11 cellular contexts compared by ENCODE assay signal in genomic region chr12:67661311-67662011, GRCh38. TPM values are rescaled to one million over a fixed set of nuclear protein-coding genes. Genes with fewer than 3 reads are reported as not detected.
A peak's percentile ranks its signal among the peaks of the same experiment; 100 is the strongest.
DNase-seq lines count a peak whose midpoint lies in the region; ATAC-seq, FAIRE-seq and TF ChIP-seq lines count a peak whose summit lies in the region.
"Had no signal": no experiment of that assay in that cellular context is flagged by ENCODE, and none has a peak within 500 bp of the region (broad histone marks: within the 10 kb centered on the region; RNA-seq: fewer than 3 reads in every experiment).

No MANE protein-coding gene starts in this region.

- H3K14ac ChIP-seq in IMR-90 (replicated peaks; ENCODE audit: low read depth, low read length), result peak overlapping the region; percentile 53

- no CpG with 5 or more reads among the region's 3 CpGs for WGBS in IMR-90 (ENCODE audit: extremely low coverage in 2 of 2, insufficient read length in 1 of 2), 2 experiments
- WGBS in tibial nerve, 2 donors, result 26% methylated on average over 3 of the region's 3 CpGs

- peaks cover 17 to 83% (median 22%) of the 10 kb centered on the region in 3 donors for H3K36me3 Mint-ChIP-seq in CD8-positive, alpha-beta memory T cell

- H2BK15ac ChIP-seq in IMR-90 (ENCODE audit: low read depth, low read length), result peak overlapping the region; percentile 12; the same call in 1 of the 3 replicates

- no peak overlapping the region for H2AK9ac ChIP-seq in IMR-90 (replicated peaks; ENCODE audit: low read depth, low read length, poor library complexity)

- FAIRE-seq in keratinocyte (lab: Jason Lieb, UNC), result peak; percentile 55

- H3K4me1 ChIP-seq in CD8-positive, alpha-beta memory T cell (ENCODE audit: insufficient read depth, low read length), result peaks cover 93% of the 10 kb centered on the region
- H3K4me1 ChIP-seq in IMR-90 (ENCODE audit: control insufficient read depth, insufficient read depth, low read length) (peaks cover 12% of the 10 kb centered on the region), keratinocyte (ENCODE audit: control insufficient read depth, extremely low read depth, insufficient read depth, low read length) (peaks cover 3% of the 10 kb centered on the region), tibial nerve (peaks cover 0 to 76% (median 5%) of the 10 kb centered on the region in 4 donors)
- H3K4me1 ChIP-seq: parathyroid adenoma had no signal

- no TSS peak for BruUV-seq in IMR-90 (replicated peaks; lab: Mats Ljungman, UMichigan)

- no peaks in the 10 kb centered on the region for H3K9me3 ChIP-seq in CD8-positive, alpha-beta memory T cell (ENCODE audit: low read length)
- no peaks in the 10 kb centered on the region for H3K9me3 ChIP-seq in IMR-90 (ENCODE audit: control insufficient read depth, insufficient read depth, low read length)
- H3K9me3 ChIP-seq in keratinocyte (ENCODE audit: control insufficient read depth, low read depth, low read length), result no peaks in the 10 kb centered on the region
- no peaks in the 10 kb centered on the region for H3K9me3 ChIP-seq in tibial nerve

- no peak overlapping the region for H3K4me3 ChIP-seq in CD8-positive, alpha-beta memory T cell (ENCODE audit: low read length)
- no peak overlapping the region for H3K4me3 ChIP-seq in IMR-90 (ENCODE audit: insufficient read depth, low read depth, low read length)
- no peak overlapping the region for H3K4me3 ChIP-seq in keratinocyte (ENCODE audit: control insufficient read depth in 2 of 3, extremely low read depth in 1 of 3, insufficient read depth in 2 of 3, low read depth in 1 of 3, low read length in 3 of 3)
- H3K4me3 ChIP-seq in tibial nerve, result no peak overlapping the region

- CTCF ChIA-PET in CD8-positive, alpha-beta memory T cell (lab: Charles Lee), result interaction anchor here (1.3 kb wide), 1 partner anchor 305 kb away, joined by 3 read pairs; no protein-coding TSS in a partner anchor
- CTCF ChIA-PET in IMR-90 (lab: Yijun Ruan, JAX), result no interaction called here

- H3K9me1 ChIP-seq in IMR-90 (ENCODE audit: insufficient read depth, low read length) (peaks cover 17% of the 10 kb centered on the region), keratinocyte (ENCODE audit: control insufficient read depth, extremely low read depth, insufficient read depth, low read length) (no peaks in the 10 kb centered on the region)

- no peak for DNase-seq in CD8-positive, alpha-beta memory T cell
- DNase-seq in IMR-90 (peak; percentile 87), amniotic epithelial cell (ENCODE audit: low read depth) (peak; percentile 67), keratinocyte (ENCODE audit: low read depth, low spot score) (no peak), NCI-H748 treated with DMSO at 0.1 percent for 48 hours (lab: John Stamatoyannopoulos, UW) (no peak), inferior parietal cortex (ENCODE audit: extremely low spot score) (no peak), tibial nerve (ENCODE audit: low spot score in 2 of 2) (no peak)
- DNase-seq: activated effector memory CD4-positive, alpha-beta T cell treated with anti-CD3 and anti-CD28 coated beads, Interleukin-2, amount 50 U/mL, for 16 hours; stimulated activated naive CD4-positive, alpha-beta T cell had no signal

- no peaks in the 10 kb centered on the region for H3K27me3 ChIP-seq in CD8-positive, alpha-beta memory T cell (ENCODE audit: insufficient read depth, low read length, poor library complexity, severe bottlenecking)
- H3K27me3 ChIP-seq in IMR-90 (ENCODE audit: control insufficient read depth, insufficient read depth, low read length), result no peaks in the 10 kb centered on the region
- no peaks in the 10 kb centered on the region for H3K27me3 ChIP-seq in keratinocyte (ENCODE audit: control insufficient read depth, extremely low read depth, insufficient read depth, low read length)
- no peaks in the 10 kb centered on the region for H3K27me3 ChIP-seq in tibial nerve

- dilution Hi-C loops in IMR-90 (cut with HindIII; ENCODE audit: low sequenced_read_pairs, unreplicated experiment) (no loop called here), keratinocyte (cut with MboI; ENCODE audit: extremely low pct_ligation_motif_present, low sequenced_read_pairs) (no loop called here)

- H3K18ac ChIP-seq in IMR-90 (ENCODE audit: low read depth, low read length), result peak overlapping the region; percentile 37; the same call in 1 of the 2 replicates

- H3K4me2 ChIP-seq in IMR-90 (ENCODE audit: low read depth, low read length) (peak overlapping the region; percentile 88; the same call in 1 of the 2 replicates), keratinocyte (ENCODE audit: control insufficient read depth, extremely low read depth, insufficient read depth, low read depth, low read length) (no peak overlapping the region)

- H4K8ac ChIP-seq in IMR-90 (ENCODE audit: low read depth in 2 of 2, low read length in 2 of 2), result peak overlapping the region in 1 of 2 experiments; percentile 11; a peak in 1 of 4 replicates

- POLR2A ChIA-PET in CD8-positive, alpha-beta memory T cell (lab: Charles Lee), result interaction anchor here (0.7 kb wide), 1 partner anchor 192 kb away, joined by 4 read pairs; no protein-coding TSS in a partner anchor
- POLR2A ChIA-PET in IMR-90 (lab: Charles Lee; ENCODE audit: unreplicated experiment), result no interaction called here

- H3K56ac ChIP-seq in IMR-90 (ENCODE audit: extremely low read depth, insufficient read depth, low read length), result no peak overlapping the region

- TF ChIP-seq EP300 in tibial nerve (IDR thresholded peaks at IDR 0.05), result no peak

- TF ChIP-seq CTCF in IMR-90 (conservative IDR thresholded peaks at IDR 0.05; ENCODE audit: low read depth, low read length), result no peak
- no peak for TF ChIP-seq CTCF in keratinocyte (optimal IDR thresholded peaks at IDR 0.05 in 1 of 3, IDR thresholded peaks at IDR 0.05 in 1 of 3, conservative IDR thresholded peaks at IDR 0.05 in 1 of 3; ENCODE audit: extremely low read depth in 1 of 3, insufficient read depth in 2 of 3, low read length in 3 of 3)
- TF ChIP-seq CTCF in tibial nerve (IDR thresholded peaks at IDR 0.05), result no peak

- no peaks in the 10 kb centered on the region for H3K27me3 Mint-ChIP-seq in CD8-positive, alpha-beta memory T cell

- TF ChIP-seq RAD21 in IMR-90 (IDR thresholded peaks at IDR 0.05; ENCODE audit: low read length), result no peak

- H2BK20ac ChIP-seq in IMR-90 (ENCODE audit: low read depth, low read length), result peak overlapping the region; percentile 53; the same call in 1 of the 2 replicates

- peak overlapping the region; percentile 92 for H2AK5ac ChIP-seq in IMR-90 (ENCODE audit: low read depth, low read length)

- H3K36me3 ChIP-seq in CD8-positive, alpha-beta memory T cell (ENCODE audit: insufficient read depth, low read length), result peaks cover 18% of the 10 kb centered on the region
- H3K36me3 ChIP-seq in IMR-90 (ENCODE audit: control insufficient read depth, insufficient read depth, low read length), result peaks cover 20% of the 10 kb centered on the region
- peaks cover 14 to 18% of the 10 kb centered on the region in 2 experiments for H3K36me3 ChIP-seq in keratinocyte (ENCODE audit: control insufficient read depth in 2 of 2, extremely low read depth in 1 of 2, insufficient read depth in 2 of 2, low read length in 2 of 2)
- peaks cover 0 to 23% (median 13%) of the 10 kb centered on the region in 3 donors for H3K36me3 ChIP-seq in tibial nerve

- 0 out of 2 replicates have a peak overlapping the region, but pooled peaks have one; percentile 30 for H2BK120ac ChIP-seq in IMR-90 (ENCODE audit: low read depth, low read length)

- H4K20me1 ChIP-seq in IMR-90 (ENCODE audit: insufficient read depth, low read length) (peaks cover 27% of the 10 kb centered on the region; the same call in 1 of the 2 replicates), keratinocyte (ENCODE audit: control insufficient read depth, extremely low read depth, insufficient read depth, low read length) (peaks cover 3% of the 10 kb centered on the region)

- H2AFZ ChIP-seq in IMR-90 (replicated peaks; ENCODE audit: low read length, poor library complexity) (no peak overlapping the region), keratinocyte (ENCODE audit: control insufficient read depth, low read length) (no peak overlapping the region)
- H2AFZ ChIP-seq: parathyroid adenoma had no signal

- peak overlapping the region; percentile 81 for H2BK5ac ChIP-seq in IMR-90 (ENCODE audit: low read depth, low read length, poor library complexity, severe bottlenecking)

- peaks cover 84 to 98% (median 94%) of the 10 kb centered on the region in 3 donors for H3K4me1 Mint-ChIP-seq in CD8-positive, alpha-beta memory T cell

- no peak overlapping the region for H4K5ac ChIP-seq in IMR-90 (ENCODE audit: low read depth, low read length)

- peaks cover 44% of the 10 kb centered on the region for H3K79me2 ChIP-seq in keratinocyte (ENCODE audit: control insufficient read depth, insufficient read depth, low read length)
- H3K79me2 ChIP-seq: parathyroid adenoma had no signal

- intact Hi-C loops in IMR-90 (cut with micrococcal nuclease), result loop anchor here (5.0 kb wide), 1 partner anchor 224 kb away; no protein-coding TSS in a partner anchor

- H3K9ac ChIP-seq in IMR-90 (ENCODE audit: low read depth, low read length), result no peak overlapping the region
- no peak overlapping the region for H3K9ac ChIP-seq in keratinocyte (ENCODE audit: control insufficient read depth, extremely low read depth, insufficient read depth, low read length)
- H3K9ac ChIP-seq: parathyroid adenoma had no signal

- H3K27ac ChIP-seq in CD8-positive, alpha-beta memory T cell (ENCODE audit: low read depth, low read length), result no peak overlapping the region
- H3K27ac ChIP-seq in IMR-90 (ENCODE audit: insufficient read depth, low read length), result no peak overlapping the region
- no peak overlapping the region for H3K27ac ChIP-seq in keratinocyte (ENCODE audit: control insufficient read depth, insufficient read depth, low read length)
- no peak overlapping the region for H3K27ac ChIP-seq in tibial nerve
- H3K27ac ChIP-seq: parathyroid adenoma had no signal

- no peak for TF ChIP-seq POLR2A in IMR-90 (IDR thresholded peaks at IDR 0.05; ENCODE audit: low read depth, low read length)
- no peak for TF ChIP-seq POLR2A in tibial nerve (IDR thresholded peaks at IDR 0.05)

- H3K27ac Mint-ChIP-seq in CD8-positive, alpha-beta memory T cell, result peak overlapping the region in 5 of 8 donors; percentile 6 to 64 (median 47)

- H3K79me1 ChIP-seq in IMR-90 (ENCODE audit: low read depth in 1 of 2, low read length in 2 of 2), result peaks cover 24 to 61% of the 10 kb centered on the region in 2 experiments

- H4K91ac ChIP-seq in IMR-90 (ENCODE audit: insufficient read depth, low read depth, low read length), result peak overlapping the region; percentile 4; the same call in 1 of the 2 replicates

- H3K23ac ChIP-seq in IMR-90 (ENCODE audit: low read depth, low read length), result peak overlapping the region; percentile 69

- ATAC-seq in IMR-90 (ENCODE audit: low read depth), result peak; percentile 33; the same call in 1 of the 2 replicates
- no peak for ATAC-seq in HG02970 (IDR thresholded peaks at IDR 0.05; ENCODE audit: low FRiP score, unreplicated experiment)

- peak overlapping the region; percentile 34; the same call in 1 of the 2 replicates for H3K4ac ChIP-seq in IMR-90 (ENCODE audit: low read depth, low read length)

- peak overlapping the region in 4 of 7 donors; percentile 5 to 56 (median 20) for H3K4me3 Mint-ChIP-seq in CD8-positive, alpha-beta memory T cell

- in situ Hi-C loops in IMR-90 (cut with MboI; ENCODE audit: low sequenced_read_pairs), result no loop called here

- H3K9me3 Mint-ChIP-seq in CD8-positive, alpha-beta memory T cell, result no peaks in the 10 kb centered on the region

RNA-seq across cellular contexts. Expression of gene DYRK2, which starts 12.9 kb away (rescaled TPM):
- total RNA-seq in CD8-positive, alpha-beta memory T cell, result 10 to 100 TPM; 44.7 to 47.6 TPM
- 89.3 TPM for polyA plus RNA-seq in CD8-positive, alpha-beta memory T cell
- total RNA-seq in IMR-90 (2012; rRNA removed) (20.3 and 23.1 TPM in 2 replicates), tibial nerve (10 to 100 TPM in 3 of 4 donors, 1 to 10 TPM in 1; 9.6 to 21.6 (median 19.2) TPM)
- polyA plus RNA-seq in IMR-90 (2012; rRNA removed) (16.3 and 17.1 TPM in 2 replicates), keratinocyte (22.1 to 22.7 TPM (median 22.1 TPM) in 3 replicates)
- polyA plus RNA-seq in IMR-90 (2012; cell fraction: cytosol; rRNA removed), result 7.6 and 11.1 TPM in 2 replicates
- 18.4 and 19.6 TPM in 2 replicates for polyA plus RNA-seq in IMR-90 (2012; cell fraction: nucleus; rRNA removed; ENCODE audit: low replicate concordance)
- polyA plus RNA-seq in keratinocyte (2011; ENCODE audit: low read depth), result 8.7 TPM
- 11.9 and 14.9 TPM in 2 replicates for polyA plus RNA-seq in keratinocyte (2011; cell fraction: cytosol; rRNA removed)
- polyA plus RNA-seq in keratinocyte (2011; cell fraction: nucleus; rRNA removed), result 24.2 and 25.2 TPM in 2 replicates
- 8.5 and 18.2 TPM in 2 replicates for polyA plus RNA-seq in keratinocyte (2012; ENCODE audit: low replicate concordance)
- 37.4 to 53.0 TPM (median 43.3 TPM) in 3 replicates for polyA minus RNA-seq in keratinocyte
- polyA minus RNA-seq in keratinocyte (2011; cell fraction: cytosol; rRNA and poly(A)+ RNA removed), result 15.2 TPM
- polyA minus RNA-seq in keratinocyte (2011; cell fraction: nucleus; rRNA and poly(A)+ RNA removed), result 19.2 and 30.8 TPM in 2 replicates

Comparison
In these comparisons a context has a peak if more than half of its experiments do, and no peak if none do; other contexts are left out.
1. DNase-seq: peak in IMR-90 (single experiment) and amniotic epithelial cell (single experiment); none in CD8-positive, alpha-beta memory T cell (0 of 5), keratinocyte (single experiment), NCI-H748 treated with DMSO at 0.1 percent for 48 hours (single experiment), inferior parietal cortex (single experiment) and tibial nerve (0 of 2).